1 cellular context compared by ENCODE assay signal in genomic region chr1:32074841-32075240, GRCh38.
TF ChIP-seq lines count a peak whose summit lies in the region.

No MANE protein-coding gene starts in this region.

TF ChIP-seq in GM12878, 131 proteins besides CTCF, POLR2A, EP300 and RAD21:
- no peak for TF ChIP-seq IRF3 (IDR thresholded peaks at IDR 0.05)
- TF ChIP-seq SUZ12 (IDR thresholded peaks at IDR 0.05; ENCODE audit: unreplicated experiment) = no peak
- TF ChIP-seq EED (IDR thresholded peaks at IDR 0.05; ENCODE audit: low read depth) = no peak
- TF ChIP-seq BCL3 (IDR thresholded peaks at IDR 0.05; ENCODE audit: borderline replicate concordance, insufficient read depth, low read depth, low read length, poor library complexity, severe bottlenecking) = no peak
- no peak for TF ChIP-seq STAT1 (conservative IDR thresholded peaks at IDR 0.05)
- no peak for TF ChIP-seq TCF3 (IDR thresholded peaks at IDR 0.05; ENCODE audit: borderline replicate concordance, insufficient read depth, low read depth, low read length)
- TF ChIP-seq ZNF687 (IDR thresholded peaks at IDR 0.05) = no peak
- no peak for TF ChIP-seq USF1 (IDR thresholded peaks at IDR 0.05; ENCODE audit: borderline replicate concordance, extremely low read length, insufficient read depth, low read depth, low read length)
- TF ChIP-seq ZZZ3 (IDR thresholded peaks at IDR 0.05; ENCODE audit: control insufficient read depth, insufficient read length, low read depth) = no peak
- TF ChIP-seq JUND (IDR thresholded peaks at IDR 0.05; ENCODE audit: low read depth, low read length) = no peak
- TF ChIP-seq ZNF274 (IDR thresholded peaks at IDR 0.05; ENCODE audit: insufficient read depth, insufficient read length) = no peak
- no peak for TF ChIP-seq PKNOX1 (IDR thresholded peaks at IDR 0.05)
- no peak for TF ChIP-seq SREBF1 (IDR thresholded peaks at IDR 0.05; ENCODE audit: low read length)
- TF ChIP-seq PML (IDR thresholded peaks at IDR 0.05; ENCODE audit: low read length) = no peak
- no peak for TF ChIP-seq GATAD2B (conservative IDR thresholded peaks at IDR 0.05; ENCODE audit: low read depth)
- no peak for TF ChIP-seq KDM1A (IDR thresholded peaks at IDR 0.05; ENCODE audit: borderline replicate concordance)
- TF ChIP-seq ATF7 (IDR thresholded peaks at IDR 0.05; ENCODE audit: low read depth) = no peak
- TF ChIP-seq SPI1 (IDR thresholded peaks at IDR 0.05; ENCODE audit: borderline replicate concordance, insufficient read depth, low read depth, low read length) = no peak
